In the genomic region with DNA sequence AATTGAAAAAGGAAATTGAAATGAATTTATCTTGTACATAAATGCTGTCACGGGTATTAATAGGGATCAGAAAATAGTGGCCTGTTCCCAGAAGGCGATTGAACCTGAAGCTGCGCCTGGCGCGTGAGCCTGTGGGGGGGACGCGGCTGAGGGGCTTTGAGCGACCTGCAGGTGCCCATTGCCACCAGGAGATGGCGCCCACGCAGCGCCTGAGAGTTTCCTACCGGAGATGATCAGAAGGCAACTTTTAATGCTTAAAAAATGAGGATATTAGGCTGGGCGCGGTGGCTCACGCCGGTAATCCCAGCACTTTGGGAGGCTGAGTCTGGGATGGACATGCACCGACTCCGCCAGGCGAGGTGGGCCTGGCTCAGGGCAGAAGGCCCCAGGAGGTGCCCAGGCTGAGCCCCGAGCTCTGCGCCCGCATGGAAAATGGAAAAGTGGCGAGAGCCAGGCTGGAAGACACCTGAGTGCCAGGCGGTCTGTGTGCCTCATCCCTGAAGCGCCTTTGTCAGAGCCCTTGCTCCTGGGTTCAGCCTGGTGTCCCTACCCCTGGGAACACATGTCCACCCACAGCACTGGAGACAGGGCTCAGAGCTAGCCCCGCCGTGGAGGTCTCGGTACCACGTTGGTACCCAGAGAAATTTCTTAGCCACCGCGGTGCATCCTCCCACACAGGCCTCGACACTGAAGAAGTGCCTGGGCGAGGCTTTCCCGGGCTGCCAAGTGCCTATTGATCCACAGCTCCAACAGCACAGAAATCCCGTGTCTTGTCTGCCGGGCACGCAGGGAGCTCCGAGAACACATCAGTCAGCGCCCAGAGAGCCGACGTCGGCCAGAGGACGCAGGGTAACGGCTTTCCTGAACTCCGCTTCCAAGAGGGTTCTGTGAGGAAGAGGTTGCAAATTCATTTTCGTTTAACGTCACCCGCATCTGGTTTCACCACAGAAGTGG, we compare ENCODE assay signal across 1 cellular context.
A peak's percentile ranks its signal among the peaks of the same experiment; 100 is the strongest.
TF ChIP-seq lines count a peak whose summit lies in the region.

No MANE protein-coding gene starts in this region.

TF ChIP-seq in HepG2, 621 proteins besides CTCF, POLR2A, EP300 and RAD21 (continued from another document and continues in another):
- TF ChIP-seq SNAPC4 (CRISPR knock-in tag; IDR thresholded peaks at IDR 0.05) (no peak), KDM5B (CRISPR knock-in tag; IDR thresholded peaks at IDR 0.05; ENCODE audit: borderline replicate concordance) (no peak), CCDC6 (CRISPR knock-in tag; IDR thresholded peaks at IDR 0.05) (no peak), CREM (IDR thresholded peaks at IDR 0.05) (no peak), CREM (CRISPR knock-in tag; IDR thresholded peaks at IDR 0.05) (no peak), ZBTB2 (CRISPR knock-in tag; IDR thresholded peaks at IDR 0.05; ENCODE audit: low read depth) (no peak), ZNF619 (CRISPR knock-in tag; IDR thresholded peaks at IDR 0.05) (0 out of 2 replicates have a peak, but pooled peaks have one; percentile 29), GABPB1 (CRISPR knock-in tag; IDR thresholded peaks at IDR 0.05) (no peak), SIN3A (IDR thresholded peaks at IDR 0.05; ENCODE audit: borderline replicate concordance, low read depth, low read length) (no peak), ZNF225 (CRISPR knock-in tag; IDR thresholded peaks at IDR 0.05) (no peak), ZBTB37 (CRISPR knock-in tag; IDR thresholded peaks at IDR 0.05) (no peak), CBFB (CRISPR knock-in tag; IDR thresholded peaks at IDR 0.05) (no peak), ZNF598 (CRISPR knock-in tag; IDR thresholded peaks at IDR 0.05; ENCODE audit: borderline replicate concordance) (no peak), ZNF121 (CRISPR knock-in tag; IDR thresholded peaks at IDR 0.05) (peak; percentile 24; the same call in 1 of the 2 replicates), SIN3B (IDR thresholded peaks at IDR 0.05; ENCODE audit: low read length) (no peak), HOXA3 (CRISPR knock-in tag; IDR thresholded peaks at IDR 0.05) (peak; percentile 12; the same call in 1 of the 2 replicates), NR2F1 (CRISPR knock-in tag; IDR thresholded peaks at IDR 0.05) (no peak), GATAD2A (CRISPR knock-in tag; IDR thresholded peaks at IDR 0.05) (no peak), RBM39 (IDR thresholded peaks at IDR 0.05; ENCODE audit: low read depth, low read length, poor library complexity, severe bottlenecking) (peak; percentile 34), E2F2 (CRISPR knock-in tag; IDR thresholded peaks at IDR 0.05; ENCODE audit: borderline replicate concordance) (no peak), ZNF547 (CRISPR knock-in tag; IDR thresholded peaks at IDR 0.05) (no peak), ZNF124 (CRISPR knock-in tag; IDR thresholded peaks at IDR 0.05) (no peak), CCAR2 (optimal IDR thresholded peaks at IDR 0.05; ENCODE audit: low read depth, low read length) (no peak), HNRNPK (IDR thresholded peaks at IDR 0.05; ENCODE audit: low read depth, low read length, poor library complexity, severe bottlenecking) (no peak), PATZ1 (CRISPR knock-in tag; IDR thresholded peaks at IDR 0.05) (peak; percentile 51), ZNF605 (CRISPR knock-in tag; IDR thresholded peaks at IDR 0.05) (no peak), ZNF75D (CRISPR knock-in tag; IDR thresholded peaks at IDR 0.05; ENCODE audit: borderline replicate concordance) (no peak), AKAP8 (CRISPR knock-in tag; IDR thresholded peaks at IDR 0.05) (no peak), PBX2 (CRISPR knock-in tag; IDR thresholded peaks at IDR 0.05) (no peak), HES4 (CRISPR knock-in tag; IDR thresholded peaks at IDR 0.05; ENCODE audit: borderline replicate concordance) (no peak), HOMEZ (CRISPR knock-in tag; IDR thresholded peaks at IDR 0.05; ENCODE audit: low read depth) (no peak), ZNF691 (CRISPR knock-in tag; IDR thresholded peaks at IDR 0.05; ENCODE audit: borderline replicate concordance, low read depth) (no peak)
- TF ChIP-seq, protein P1, sequence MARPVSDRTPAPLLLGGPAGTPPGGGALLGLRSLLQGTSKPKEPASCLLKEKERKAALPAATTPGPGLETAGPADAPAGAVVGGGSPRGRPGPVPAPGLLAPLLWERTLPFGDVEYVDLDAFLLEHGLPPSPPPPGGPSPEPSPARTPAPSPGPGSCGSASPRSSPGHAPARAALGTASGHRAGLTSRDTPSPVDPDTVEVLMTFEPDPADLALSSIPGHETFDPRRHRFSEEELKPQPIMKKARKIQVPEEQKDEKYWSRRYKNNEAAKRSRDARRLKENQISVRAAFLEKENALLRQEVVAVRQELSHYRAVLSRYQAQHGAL (CRISPR knock-in tag; IDR thresholded peaks at IDR 0.05; ENCODE audit: not compliant biosample characterization) = no peak
- TF ChIP-seq, protein P2, sequence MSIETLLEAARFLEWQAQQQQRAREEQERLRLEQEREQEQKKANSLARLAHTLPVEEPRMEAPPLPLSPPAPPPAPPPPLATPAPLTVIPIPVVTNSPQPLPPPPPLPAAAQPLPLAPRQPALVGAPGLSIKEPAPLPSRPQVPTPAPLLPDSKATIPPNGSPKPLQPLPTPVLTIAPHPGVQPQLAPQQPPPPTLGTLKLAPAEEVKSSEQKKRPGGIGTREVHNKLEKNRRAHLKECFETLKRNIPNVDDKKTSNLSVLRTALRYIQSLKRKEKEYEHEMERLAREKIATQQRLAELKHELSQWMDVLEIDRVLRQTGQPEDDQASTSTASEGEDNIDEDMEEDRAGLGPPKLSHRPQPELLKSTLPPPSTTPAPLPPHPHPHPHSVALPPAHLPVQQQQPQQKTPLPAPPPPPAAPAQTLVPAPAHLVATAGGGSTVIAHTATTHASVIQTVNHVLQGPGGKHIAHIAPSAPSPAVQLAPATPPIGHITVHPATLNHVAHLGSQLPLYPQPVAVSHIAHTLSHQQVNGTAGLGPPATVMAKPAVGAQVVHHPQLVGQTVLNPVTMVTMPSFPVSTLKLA (IDR thresholded peaks at IDR 0.05) = no peak
- TF ChIP-seq, protein P3, sequence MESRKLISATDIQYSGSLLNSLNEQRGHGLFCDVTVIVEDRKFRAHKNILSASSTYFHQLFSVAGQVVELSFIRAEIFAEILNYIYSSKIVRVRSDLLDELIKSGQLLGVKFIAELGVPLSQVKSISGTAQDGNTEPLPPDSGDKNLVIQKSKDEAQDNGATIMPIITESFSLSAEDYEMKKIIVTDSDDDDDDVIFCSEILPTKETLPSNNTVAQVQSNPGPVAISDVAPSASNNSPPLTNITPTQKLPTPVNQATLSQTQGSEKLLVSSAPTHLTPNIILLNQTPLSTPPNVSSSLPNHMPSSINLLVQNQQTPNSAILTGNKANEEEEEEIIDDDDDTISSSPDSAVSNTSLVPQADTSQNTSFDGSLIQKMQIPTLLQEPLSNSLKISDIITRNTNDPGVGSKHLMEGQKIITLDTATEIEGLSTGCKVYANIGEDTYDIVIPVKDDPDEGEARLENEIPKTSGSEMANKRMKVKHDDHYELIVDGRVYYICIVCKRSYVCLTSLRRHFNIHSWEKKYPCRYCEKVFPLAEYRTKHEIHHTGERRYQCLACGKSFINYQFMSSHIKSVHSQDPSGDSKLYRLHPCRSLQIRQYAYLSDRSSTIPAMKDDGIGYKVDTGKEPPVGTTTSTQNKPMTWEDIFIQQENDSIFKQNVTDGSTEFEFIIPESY (CRISPR knock-in tag; IDR thresholded peaks at IDR 0.05) = peak; percentile 94
